33 cellular contexts compared by ENCODE assay signal in the genomic region with DNA sequence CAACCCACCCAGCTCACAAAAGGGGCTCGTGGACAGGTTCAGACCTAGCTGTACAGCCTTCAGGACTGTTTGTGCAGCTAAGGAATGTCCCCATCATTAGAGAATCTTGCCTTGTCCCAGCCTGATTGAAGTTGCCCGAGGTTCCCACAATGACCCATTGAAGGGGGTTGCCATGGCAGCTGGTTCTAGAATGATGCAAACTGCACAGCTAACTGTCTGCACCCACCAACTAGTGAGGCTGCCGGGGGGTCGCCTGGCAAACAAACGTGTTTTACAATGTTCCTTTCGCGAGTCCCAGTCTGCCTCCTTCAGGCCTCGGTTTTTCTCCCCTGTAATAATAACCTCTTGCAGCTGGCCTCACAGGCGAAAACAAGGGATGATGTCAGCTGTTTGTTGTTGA. TPM values are rescaled to one million over a fixed set of nuclear protein-coding genes. Genes with fewer than 3 reads are reported as not detected.
DNase-seq lines count a peak whose midpoint lies in the region; ATAC-seq and TF ChIP-seq lines count a peak whose summit lies in the region.
"Had no signal": no experiment of that assay in that cellular context is flagged by ENCODE, and none has a peak within 500 bp of the region (broad histone marks: within the 10 kb centered on the region; RNA-seq: fewer than 3 reads in every experiment).

No MANE protein-coding gene starts in this region.

- H3K27ac ChIP-seq in HEK293 (ENCODE audit: extremely low read depth, low read depth, low read length) (no peak overlapping the region), layer of hippocampus (ENCODE audit: low read depth, low read length) (peak overlapping the region; percentile 88)
- H3K27ac ChIP-seq: stomach had no signal

- H3K9me3 Mint-ChIP-seq in brain = no peaks in the 10 kb centered on the region
- H3K9me3 Mint-ChIP-seq in activated CD4-positive, alpha-beta memory T cell treated with anti-CD3 and anti-CD28 coated beads, Interleukin-2, amount 10 ng/mL, durations not matched to agents 7 days and 5 days = no peaks in the 10 kb centered on the region
- H3K9me3 Mint-ChIP-seq: activated CD4-positive, alpha-beta memory T cell treated with anti-CD3 and anti-CD28 coated beads for 36 hours; activated naive CD4-positive, alpha-beta T cell treated with anti-CD3 and anti-CD28 coated beads for 36 hours; CD8-positive, alpha-beta memory T cell; naive B cell had no signal

- TF ChIP-seq CTCF in HEK293 (tag by site-specific recombination; IDR thresholded peaks at IDR 0.05) (no peak), brain (conservative IDR thresholded peaks at IDR 0.05) (no peak)

- no peak overlapping the region for H3K4me3 ChIP-seq in HEK293 (ENCODE audit: low read depth, low read length)
- H3K4me3 ChIP-seq: MG63, smooth muscle cell, stomach, tibial nerve had no signal

- intact Hi-C loops in posterior cingulate gyrus (cut with DNase I) = no loop called here

- H3K36me3 Mint-ChIP-seq in brain = no peaks in the 10 kb centered on the region
- no peaks in the 10 kb centered on the region for H3K36me3 Mint-ChIP-seq in activated CD4-positive, alpha-beta memory T cell treated with anti-CD3 and anti-CD28 coated beads, Interleukin-2, amount 10 ng/mL, durations not matched to agents 7 days and 5 days (ENCODE audit: low read depth)
- H3K36me3 Mint-ChIP-seq: activated CD4-positive, alpha-beta memory T cell treated with anti-CD3 and anti-CD28 coated beads for 36 hours; CD8-positive, alpha-beta memory T cell; naive B cell had no signal

- POLR2A ChIA-PET in HEK293 (lab: Yijun Ruan, JAX) = no interaction called here
- POLR2A ChIA-PET in activated CD4-positive, alpha-beta memory T cell treated with anti-CD3 and anti-CD28 coated beads, Interleukin-2, amount 10 ng/mL, durations not matched to agents 7 days and 5 days (lab: Charles Lee) = no interaction called here

- no peaks in the 10 kb centered on the region for H3K9me3 ChIP-seq in HEK293 (ENCODE audit: control insufficient read depth, insufficient read depth, low read depth, low read length)
- H3K9me3 ChIP-seq: BE2C, MG63, SK-N-SH, stomach, tibial nerve had no signal

- no peaks in the 10 kb centered on the region for H3K27me3 Mint-ChIP-seq in brain
- peaks cover 8% of the 10 kb centered on the region for H3K27me3 Mint-ChIP-seq in activated CD4-positive, alpha-beta memory T cell treated with anti-CD3 and anti-CD28 coated beads, Interleukin-2, amount 10 ng/mL, durations not matched to agents 7 days and 5 days
- H3K27me3 Mint-ChIP-seq: activated CD4-positive, alpha-beta memory T cell treated with anti-CD3 and anti-CD28 coated beads for 36 hours; T-helper 17 cell had no signal

- peak overlapping the region; percentile 46 to 84 (median 80) for H3K27ac Mint-ChIP-seq in brain
- H3K27ac Mint-ChIP-seq in activated CD4-positive, alpha-beta memory T cell treated with anti-CD3 and anti-CD28 coated beads, Interleukin-2, amount 10 ng/mL, durations not matched to agents 7 days and 5 days = no peak overlapping the region
- H3K27ac Mint-ChIP-seq: activated CD4-positive, alpha-beta memory T cell treated with anti-CD3 and anti-CD28 coated beads for 36 hours; activated naive CD4-positive, alpha-beta T cell treated with anti-CD3 and anti-CD28 coated beads for 36 hours; CD8-positive, alpha-beta memory T cell; naive B cell; T-helper 17 cell had no signal

- no peaks in the 10 kb centered on the region for H3K4me1 ChIP-seq in HEK293 (ENCODE audit: control insufficient read depth, insufficient read depth, low read length)
- H3K4me1 ChIP-seq: BE2C, stomach had no signal

- peak in 9 of 10 donors; percentile 14 to 89 (median 44) for DNase-seq in posterior cingulate gyrus
- DNase-seq in activated CD4-positive, alpha-beta memory T cell treated with anti-CD3 and anti-CD28 coated beads, Interleukin-2, amount 10 ng/mL, durations not matched to agents 7 days and 5 days = no peak
- DNase-seq: ACHN; activated CD4-positive, alpha-beta memory T cell treated with anti-CD3 and anti-CD28 coated beads for 36 hours; activated CD8-positive, alpha-beta memory T cell treated with anti-CD3 and anti-CD28 coated beads, Interleukin-2, amount 50 U/mL, for 4 hours; activated naive CD4-positive, alpha-beta T cell treated with anti-CD3 and anti-CD28 coated beads for 36 hours; BE2C; CD8-positive, alpha-beta memory T cell; DMS 273 treated with DMSO at 0.1 percent for 48 hours; effector CD4-positive, alpha-beta T cell; KG1; left ventricle myocardium superior; MG63; naive B cell; NCI-H1105 treated with DMSO at 0.1 percent for 48 hours; NCI-H187 treated with DMSO at 0.1 percent for 48 hours; NCI-H226; NCI-H526 treated with DMSO at 0.1 percent for 48 hours; SK-N-SH; stimulated activated CD4-positive, alpha-beta T cell treated with anti-CD3 and anti-CD28 coated beads, Interleukin-1b, Interleukin-23, amount 100 ng/mL, for 48 hours; stomach; T-helper 17 cell had no signal

- ATAC-seq in GM21447 (IDR thresholded peaks at IDR 0.05; ENCODE audit: unreplicated experiment) (no peak), HG03175 (IDR thresholded peaks at IDR 0.05; ENCODE audit: unreplicated experiment) (no peak), HG03135 (IDR thresholded peaks at IDR 0.05; ENCODE audit: unreplicated experiment) (no peak)
- ATAC-seq: left ventricle myocardium superior, Right ventricle myocardium inferior, T-helper 17 cell had no signal

- H3K4me3 Mint-ChIP-seq in brain = peak overlapping the region in 2 of 5 experiments; percentile 18 to 21
- no peak overlapping the region for H3K4me3 Mint-ChIP-seq in activated CD4-positive, alpha-beta memory T cell treated with anti-CD3 and anti-CD28 coated beads, Interleukin-2, amount 10 ng/mL, durations not matched to agents 7 days and 5 days
- H3K4me3 Mint-ChIP-seq: activated CD4-positive, alpha-beta memory T cell treated with anti-CD3 and anti-CD28 coated beads for 36 hours; activated naive CD4-positive, alpha-beta T cell treated with anti-CD3 and anti-CD28 coated beads for 36 hours; CD8-positive, alpha-beta memory T cell; naive B cell; T-helper 17 cell had no signal

- no peaks in the 10 kb centered on the region for H3K27me3 ChIP-seq in layer of hippocampus (ENCODE audit: control insufficient read depth, insufficient read depth, low read length)
- H3K27me3 ChIP-seq: BE2C, MG63, tibial nerve had no signal

- CTCF ChIA-PET in HEK293 (lab: Yijun Ruan, JAX) = interaction anchor here (0.6 to 2.2 kb wide), 5 partner anchors 9 to 55 kb away, joined by 4 to 11 read pairs (median 4); no protein-coding TSS in a partner anchor
- CTCF ChIA-PET in activated CD4-positive, alpha-beta memory T cell treated with anti-CD3 and anti-CD28 coated beads, Interleukin-2, amount 10 ng/mL, durations not matched to agents 7 days and 5 days (lab: Charles Lee) = interaction anchor here (0.7 kb wide), 1 partner anchor 9 kb away, joined by 3 read pairs; no protein-coding TSS in a partner anchor

- peaks cover 26% of the 10 kb centered on the region for H3K4me1 Mint-ChIP-seq in brain
- peaks cover 8% of the 10 kb centered on the region for H3K4me1 Mint-ChIP-seq in activated CD4-positive, alpha-beta memory T cell treated with anti-CD3 and anti-CD28 coated beads, Interleukin-2, amount 10 ng/mL, durations not matched to agents 7 days and 5 days
- H3K4me1 Mint-ChIP-seq: naive B cell had no signal

- H3K36me3 ChIP-seq in HEK293 (ENCODE audit: control insufficient read depth in 2 of 2, insufficient read depth in 1 of 2, low read length in 2 of 2) = no peaks in the 10 kb centered on the region
- H3K36me3 ChIP-seq: BE2C, MG63, stomach, tibial nerve had no signal

TF ChIP-seq in HEK293, 187 proteins besides CTCF, POLR2A, EP300 and RAD21 (continues in another document):
- no peak for TF ChIP-seq ZNF629 (tag by site-specific recombination; IDR thresholded peaks at IDR 0.05)
- TF ChIP-seq, protein P1, sequence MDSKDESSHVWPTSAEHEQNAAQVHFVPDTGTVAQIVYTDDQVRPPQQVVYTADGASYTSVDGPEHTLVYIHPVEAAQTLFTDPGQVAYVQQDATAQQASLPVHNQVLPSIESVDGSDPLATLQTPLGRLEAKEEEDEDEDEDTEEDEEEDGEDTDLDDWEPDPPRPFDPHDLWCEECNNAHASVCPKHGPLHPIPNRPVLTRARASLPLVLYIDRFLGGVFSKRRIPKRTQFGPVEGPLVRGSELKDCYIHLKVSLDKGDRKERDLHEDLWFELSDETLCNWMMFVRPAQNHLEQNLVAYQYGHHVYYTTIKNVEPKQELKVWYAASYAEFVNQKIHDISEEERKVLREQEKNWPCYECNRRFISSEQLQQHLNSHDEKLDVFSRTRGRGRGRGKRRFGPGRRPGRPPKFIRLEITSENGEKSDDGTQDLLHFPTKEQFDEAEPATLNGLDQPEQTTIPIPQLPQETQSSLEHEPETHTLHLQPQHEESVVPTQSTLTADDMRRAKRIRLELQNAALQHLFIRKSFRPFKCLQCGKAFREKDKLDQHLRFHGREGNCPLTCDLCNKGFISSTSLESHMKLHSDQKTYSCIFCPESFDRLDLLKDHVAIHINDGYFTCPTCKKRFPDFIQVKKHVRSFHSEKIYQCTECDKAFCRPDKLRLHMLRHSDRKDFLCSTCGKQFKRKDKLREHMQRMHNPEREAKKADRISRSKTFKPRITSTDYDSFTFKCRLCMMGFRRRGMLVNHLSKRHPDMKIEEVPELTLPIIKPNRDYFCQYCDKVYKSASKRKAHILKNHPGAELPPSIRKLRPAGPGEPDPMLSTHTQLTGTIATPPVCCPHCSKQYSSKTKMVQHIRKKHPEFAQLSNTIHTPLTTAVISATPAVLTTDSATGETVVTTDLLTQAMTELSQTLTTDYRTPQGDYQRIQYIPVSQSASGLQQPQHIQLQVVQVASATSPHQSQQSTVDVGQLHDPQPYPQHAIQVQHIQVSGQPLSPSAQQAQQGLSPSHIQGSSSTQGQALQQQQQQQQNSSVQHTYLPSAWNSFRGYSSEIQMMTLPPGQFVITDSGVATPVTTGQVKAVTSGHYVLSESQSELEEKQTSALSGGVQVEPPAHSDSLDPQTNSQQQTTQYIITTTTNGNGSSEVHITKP (tag by site-specific recombination; IDR thresholded peaks at IDR 0.05) = peak; percentile 88

RNA-seq across cellular contexts. Expression of a gene that starts 5.4 kb away (rescaled TPM):
- polyA plus RNA-seq in brain (ENCODE audit: insufficient read depth, low read depth, low replicate concordance) = 0.90 TPM
- under 1 TPM in 1 of 2 experiments, not detected in 1; 0.05 TPM for total RNA-seq in activated CD4-positive, alpha-beta memory T cell treated with anti-CD3 and anti-CD28 coated beads, Interleukin-2, amount 10 ng/mL, durations not matched to agents 7 days and 5 days
- total RNA-seq: bronchial epithelial cell, H4 had no signal
- polyA plus RNA-seq: smooth muscle cell, stomach had no signal

RNA-seq across cellular contexts. Expression of a gene that starts 23.0 kb away (rescaled TPM):
- 161 TPM for polyA plus RNA-seq in brain (ENCODE audit: insufficient read depth, low read depth, low replicate concordance)
- total RNA-seq in activated CD4-positive, alpha-beta memory T cell treated with anti-CD3 and anti-CD28 coated beads, Interleukin-2, amount 10 ng/mL, durations not matched to agents 7 days and 5 days = 10 to 100 TPM; 28.7 to 30.7 TPM

RNA-seq across cellular contexts. Expression of a gene that starts 53.1 kb away (rescaled TPM):
- polyA plus RNA-seq in brain (ENCODE audit: insufficient read depth, low read depth, low replicate concordance) = 50.5 TPM
- total RNA-seq in activated CD4-positive, alpha-beta memory T cell treated with anti-CD3 and anti-CD28 coated beads, Interleukin-2, amount 10 ng/mL, durations not matched to agents 7 days and 5 days = 10 to 100 TPM; 15.9 to 19.3 TPM
